ENCODE assay signal across 14 cellular contexts in genomic region chr1:116545359-116545705, GRCh38. TPM values are rescaled to one million over a fixed set of nuclear protein-coding genes. Genes with fewer than 3 reads are reported as not detected.
DNase-seq lines count a peak whose midpoint lies in the region; ATAC-seq, FAIRE-seq and TF ChIP-seq lines count a peak whose summit lies in the region.
"Had no signal": no experiment of that assay in that cellular context is flagged by ENCODE, and none has a peak within 500 bp of the region (broad histone marks: within the 10 kb centered on the region; RNA-seq: fewer than 3 reads in every experiment).

No MANE protein-coding gene starts in this region.

- DNase-seq in GM12891 (ENCODE audit: insufficient read length, low spot score): no peak
- DNase-seq in hepatic stellate cell (ENCODE audit: low spot score): no peak
- DNase-seq in DMS53 (lab: John Stamatoyannopoulos, UW): no peak
- no peak for DNase-seq in H54 (ENCODE audit: insufficient read length, low spot score)
- DNase-seq: amniotic stem cell; effector memory CD4-positive, alpha-beta T cell; H7; MV-4-11; NCI-H510A; SHP77 had no signal

- TF ChIP-seq POLR2A in GM12891 (IDR thresholded peaks at IDR 0.05; ENCODE audit: low read depth, low read length): peak; percentile 54
- no peak for TF ChIP-seq POLR2A in H54 (IDR thresholded peaks at IDR 0.05; ENCODE audit: low read depth, low read length)

- FAIRE-seq in GM12891 (lab: Jason Lieb, UNC) (peak; percentile 59), H54 (lab: Jason Lieb, UNC) (no peak)

- ATAC-seq in GM19463 (IDR thresholded peaks at IDR 0.05; ENCODE audit: unreplicated experiment) (peak; percentile 16), HG03439 (IDR thresholded peaks at IDR 0.05; ENCODE audit: unreplicated experiment) (peak; percentile 8), esophagus mucosa (peak; percentile 19), GM21825 (IDR thresholded peaks at IDR 0.05; ENCODE audit: unreplicated experiment) (no peak)

TF ChIP-seq in GM12891, 5 proteins besides CTCF, POLR2A, EP300 and RAD21:
- TF ChIP-seq PAX5 (IDR thresholded peaks at IDR 0.05; ENCODE audit: insufficient read depth, low read length, severe bottlenecking) (no peak), POLR2AphosphoS5 (IDR thresholded peaks at IDR 0.05; ENCODE audit: low read depth, low read length) (peak; percentile 51), TAF1 (IDR thresholded peaks at IDR 0.05; ENCODE audit: low read depth, low read length) (no peak)

RNA-seq across cellular contexts. Expression of gene CD58, which starts 25.5 kb away (rescaled TPM):
- polyA plus RNA-seq in GM12891 (2012; ENCODE audit: low read depth, missing spikeins): 88.3 TPM
- total RNA-seq in esophagus mucosa: 19.8 TPM
